In the genomic region with DNA sequence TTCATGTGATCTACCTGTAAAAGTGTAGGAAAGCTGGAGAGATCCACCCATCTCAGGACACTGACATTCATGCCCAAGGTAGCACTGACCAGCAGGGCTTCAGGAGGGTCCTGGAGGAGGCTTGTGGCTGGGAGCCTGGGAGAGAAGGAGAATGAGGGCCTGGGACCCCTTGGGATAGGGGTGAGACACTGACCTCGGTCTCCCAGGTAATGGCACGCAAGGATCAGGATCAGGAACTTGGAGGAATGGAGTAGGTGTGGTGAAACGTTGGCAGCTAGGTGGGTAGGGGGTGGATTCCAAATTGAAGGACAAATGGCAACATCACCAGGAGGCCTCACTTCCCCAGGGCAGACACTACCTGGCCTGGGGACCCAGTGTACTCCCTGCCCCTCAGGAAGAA, we compare ENCODE assay signal across 28 cellular contexts. TPM values are rescaled to one million over a fixed set of nuclear protein-coding genes. Genes with fewer than 3 reads are reported as not detected.
"Had no signal": no experiment of that assay in that cellular context is flagged by ENCODE, and none has a peak within 500 bp of the region (broad histone marks: within the 10 kb centered on the region; RNA-seq: fewer than 3 reads in every experiment).

No MANE protein-coding gene starts in this region.

- H3K36me3 ChIP-seq: gastrocnemius medialis, prostate gland, right atrium auricular region, suprapubic skin, thyroid gland, vagina had no signal

- H3K4me3 ChIP-seq: dorsolateral prefrontal cortex, gastrocnemius medialis, hepatocyte, lung, prostate gland, right atrium auricular region, smooth muscle cell, suprapubic skin, thyroid gland, vagina had no signal

- H3K36me3 Mint-ChIP-seq: natural killer cell; stimulated activated effector memory CD8-positive, alpha-beta T cell treated with anti-CD3 and anti-CD28 coated beads, Interleukin-12 subunit alpha, Interleukin-12 subunit beta, amount 100 ng/mL, for 72 hours had no signal

- H3K9me3 ChIP-seq: gastrocnemius medialis, prostate gland, right atrium auricular region, suprapubic skin, thyroid gland, vagina had no signal

- H3K9me3 Mint-ChIP-seq: natural killer cell; stimulated activated effector memory CD8-positive, alpha-beta T cell treated with anti-CD3 and anti-CD28 coated beads, Interleukin-12 subunit alpha, Interleukin-12 subunit beta, amount 100 ng/mL, for 72 hours had no signal

- H3K4me3 Mint-ChIP-seq: endodermal cell; memory B cell; natural killer cell; stimulated activated effector memory CD8-positive, alpha-beta T cell treated with anti-CD3 and anti-CD28 coated beads, Interleukin-12 subunit alpha, Interleukin-12 subunit beta, amount 100 ng/mL, for 72 hours; stimulated activated naive CD8-positive, alpha-beta T cell treated with anti-CD3 and anti-CD28 coated beads, Interleukin-15, Interleukin-2, amounts not matched to agents 100 ng/mL and 50 ng/mL, for 24 hours had no signal

- ATAC-seq: esophagus mucosa; gastrocnemius medialis; left lobe of liver; natural killer cell; sciatic nerve; stimulated activated effector memory CD8-positive, alpha-beta T cell treated with anti-CD3 and anti-CD28 coated beads, Interleukin-12 subunit alpha, Interleukin-12 subunit beta, amount 100 ng/mL, for 72 hours had no signal

- H3K27me3 ChIP-seq: gastrocnemius medialis, hepatocyte, right atrium auricular region, thyroid gland, vagina had no signal

- DNase-seq: effector CD8-positive, alpha-beta T cell; endodermal cell; foreskin fibroblast; gastrocnemius medialis; kidney; natural killer cell; occipital lobe; stimulated activated CD4-positive, alpha-beta T cell treated with anti-CD3 and anti-CD28 coated beads, Interleukin-12 subunit alpha, Interleukin-12 subunit beta, amount 100 ng/mL, for 4 hours; stimulated activated CD4-positive, alpha-beta T cell treated with anti-CD3 and anti-CD28 coated beads, Interleukin-1b, Interleukin-23, amount 100 ng/mL, for 48 hours; stimulated activated CD4-positive, alpha-beta T cell treated with anti-CD3 and anti-CD28 coated beads, Interleukin-4, amount 100 ng/mL, for 1 hour; thyroid gland; trophoblast cell had no signal

- H3K4me1 ChIP-seq: parathyroid adenoma, prostate gland, right atrium auricular region, thyroid gland had no signal

- H3K4me1 Mint-ChIP-seq: endodermal cell; memory B cell; natural killer cell; stimulated activated effector memory CD8-positive, alpha-beta T cell treated with anti-CD3 and anti-CD28 coated beads, Interleukin-12 subunit alpha, Interleukin-12 subunit beta, amount 100 ng/mL, for 72 hours had no signal

- H3K27ac ChIP-seq: epithelial cell of prostate, gastrocnemius medialis, hepatocyte, parathyroid adenoma, prostate gland, right atrium auricular region, suprapubic skin, thyroid gland, vagina had no signal

- H3K27ac Mint-ChIP-seq: endodermal cell; memory B cell; natural killer cell; stimulated activated effector memory CD8-positive, alpha-beta T cell treated with anti-CD3 and anti-CD28 coated beads, Interleukin-12 subunit alpha, Interleukin-12 subunit beta, amount 100 ng/mL, for 72 hours; stimulated activated naive CD8-positive, alpha-beta T cell treated with anti-CD3 and anti-CD28 coated beads, Interleukin-15, Interleukin-2, amounts not matched to agents 100 ng/mL and 50 ng/mL, for 24 hours had no signal

RNA-seq across cellular contexts. Expression of a gene that starts 31.5 kb away (rescaled TPM):
- total RNA-seq: right atrium auricular region had no signal
